23 cellular contexts compared by ENCODE assay signal in the genomic region with DNA sequence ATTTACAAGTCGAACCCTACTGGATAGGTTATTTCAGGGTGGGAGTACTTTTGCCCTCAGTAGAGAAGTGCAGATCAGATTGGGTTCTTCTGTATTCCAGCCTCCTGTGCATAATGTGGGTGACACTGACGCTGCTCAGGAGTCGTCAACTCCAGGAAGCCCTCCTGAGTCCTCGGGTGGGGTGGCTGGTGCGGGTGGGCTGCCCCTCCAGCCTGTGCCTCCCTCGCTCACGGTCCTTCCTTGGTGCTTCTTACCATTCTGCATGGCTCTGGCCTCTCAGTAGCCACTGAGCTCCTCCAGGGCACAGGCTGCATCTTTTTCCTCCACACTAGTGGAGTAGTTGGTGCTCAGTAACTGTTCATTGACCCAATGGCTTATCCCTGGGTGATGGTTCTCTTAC. TPM values are rescaled to one million over a fixed set of nuclear protein-coding genes. Genes with fewer than 3 reads are reported as not detected.
DNase-seq lines count a peak whose midpoint lies in the region; ATAC-seq and TF ChIP-seq lines count a peak whose summit lies in the region.
"Had no signal": no experiment of that assay in that cellular context is flagged by ENCODE, and none has a peak within 500 bp of the region (broad histone marks: within the 10 kb centered on the region; RNA-seq: fewer than 3 reads in every experiment).

No MANE protein-coding gene starts in this region.

- CTCF ChIA-PET in CD8-positive, alpha-beta memory T cell (lab: Charles Lee) = interaction anchor here (1.6 kb wide), 1 partner anchor 17 kb away, joined by 3 read pairs; no protein-coding TSS in a partner anchor

- peaks cover 0 to 21% of the 10 kb centered on the region in 2 donors for H3K4me1 ChIP-seq in right atrium auricular region
- H3K4me1 ChIP-seq in endodermal cell (ENCODE audit: control insufficient read depth, insufficient read depth, low read length) = peaks cover 7% of the 10 kb centered on the region
- peaks cover 8% of the 10 kb centered on the region for H3K4me1 ChIP-seq in CD8-positive, alpha-beta memory T cell (ENCODE audit: insufficient read depth, low read length)
- H3K4me1 ChIP-seq: BE2C had no signal

- POLR2A ChIA-PET in CD8-positive, alpha-beta memory T cell (lab: Charles Lee) = no interaction called here

- H3K36me3 ChIP-seq in right atrium auricular region (no peaks in the 10 kb centered on the region), endodermal cell (ENCODE audit: control insufficient read depth, insufficient read depth, low read length) (no peaks in the 10 kb centered on the region)
- H3K36me3 ChIP-seq in CD8-positive, alpha-beta memory T cell (ENCODE audit: insufficient read depth, low read length) = no peaks in the 10 kb centered on the region
- H3K36me3 ChIP-seq: BE2C; BLaER1 treated with 17β-estradiol and CSF1 and Interleukin-3, amounts not matched to agents 10 nM and 100 nM had no signal

- H3K27ac ChIP-seq in right atrium auricular region = no peak overlapping the region
- H3K27ac ChIP-seq in endodermal cell (ENCODE audit: low read depth, low read length) = no peak overlapping the region
- H3K27ac ChIP-seq in CD8-positive, alpha-beta memory T cell (ENCODE audit: low read depth, low read length) = no peak overlapping the region
- H3K27ac ChIP-seq: A549; BLaER1 treated with 17β-estradiol and CSF1 and Interleukin-3, amounts not matched to agents 10 nM and 100 nM; GM23248 had no signal

- H3K9ac ChIP-seq in endodermal cell (ENCODE audit: extremely low read depth, low read length, poor library complexity, severe bottlenecking) = no peak overlapping the region
- H3K9ac ChIP-seq: BLaER1 treated with 17β-estradiol and CSF1 and Interleukin-3, amounts not matched to agents 10 nM and 100 nM; GM23248 had no signal

- H3K4me1 Mint-ChIP-seq in endodermal cell = peaks cover 4% of the 10 kb centered on the region
- H3K4me1 Mint-ChIP-seq in CD8-positive, alpha-beta memory T cell = peaks cover 2 to 10% (median 7%) of the 10 kb centered on the region in 3 donors

- H3K9me3 Mint-ChIP-seq in endodermal cell = no peaks in the 10 kb centered on the region
- H3K9me3 Mint-ChIP-seq in CD8-positive, alpha-beta memory T cell = peaks cover 0 to 4% (median 0%) of the 10 kb centered on the region in 5 donors
- H3K9me3 Mint-ChIP-seq: CD4-positive, alpha-beta T cell had no signal

- no peak overlapping the region for H3K4me3 Mint-ChIP-seq in endodermal cell
- no peak overlapping the region for H3K4me3 Mint-ChIP-seq in CD8-positive, alpha-beta memory T cell
- H3K4me3 Mint-ChIP-seq: CD14-positive monocyte; CD4-positive, alpha-beta T cell had no signal

- DNase-seq in right atrium auricular region (ENCODE audit: low spot score) (peak; percentile 48), left cardiac atrium (no peak), endodermal cell (peak; percentile 24), sciatic nerve (ENCODE audit: low spot score) (peak; percentile 45)
- no peak for DNase-seq in central memory CD4-positive, alpha-beta T cell
- no peak for DNase-seq in CD8-positive, alpha-beta memory T cell
- DNase-seq: 8988T; ACHN; AML-193; BE2C; Calu3; CD4-positive, alpha-beta T cell; COR-L47; DMS53; DMS79 treated with DMSO at 0.1 percent for 48 hours; GF-D8; GM23248; H7; HCEC 1CT had no signal

- WGBS in endodermal cell (ENCODE audit: insufficient coverage in 1 of 2, insufficient read length in 1 of 2), 2 experiments = 92 to 95% methylated on average over 4 to 7 of the region's 7 CpGs

- intact Hi-C loops in left cardiac atrium (cut with DNase I) (no loop called here), sciatic nerve (cut with DNase I) (no loop called here)

- TF ChIP-seq CTCF in right atrium auricular region (IDR thresholded peaks at IDR 0.05) (no peak), endodermal cell (conservative IDR thresholded peaks at IDR 0.05) (no peak)

- H3K27me3 ChIP-seq in right atrium auricular region (no peaks in the 10 kb centered on the region), endodermal cell (ENCODE audit: control insufficient read depth, insufficient read depth, low read length, poor library complexity, severe bottlenecking) (peaks cover 37% of the 10 kb centered on the region)
- peaks cover 13% of the 10 kb centered on the region for H3K27me3 ChIP-seq in CD8-positive, alpha-beta memory T cell (ENCODE audit: insufficient read depth, low read length, poor library complexity, severe bottlenecking)

- peaks cover 46% of the 10 kb centered on the region for H3K27me3 Mint-ChIP-seq in endodermal cell (ENCODE audit: insufficient read depth)
- H3K27me3 Mint-ChIP-seq in CD8-positive, alpha-beta memory T cell = peaks cover 15 to 38% of the 10 kb centered on the region in 2 donors

- no peak overlapping the region for H3K4me3 ChIP-seq in right atrium auricular region
- no peak overlapping the region for H3K4me3 ChIP-seq in endodermal cell (ENCODE audit: low read length)
- no peak overlapping the region for H3K4me3 ChIP-seq in CD8-positive, alpha-beta memory T cell (ENCODE audit: low read length)
- H3K4me3 ChIP-seq: A549; BLaER1 treated with 17β-estradiol and CSF1 and Interleukin-3, amounts not matched to agents 10 nM and 100 nM; GM23248 had no signal

- no peak overlapping the region for H3K27ac Mint-ChIP-seq in endodermal cell
- H3K27ac Mint-ChIP-seq in CD8-positive, alpha-beta memory T cell = no peak overlapping the region
- H3K27ac Mint-ChIP-seq: CD14-positive monocyte; CD4-positive, alpha-beta T cell had no signal

- no peaks in the 10 kb centered on the region for H3K9me3 ChIP-seq in right atrium auricular region
- H3K9me3 ChIP-seq in endodermal cell (ENCODE audit: control insufficient read depth, low read length) = no peaks in the 10 kb centered on the region
- no peaks in the 10 kb centered on the region for H3K9me3 ChIP-seq in CD8-positive, alpha-beta memory T cell (ENCODE audit: low read length)
- H3K9me3 ChIP-seq: A549; BE2C; BLaER1 treated with 17β-estradiol and CSF1 and Interleukin-3, amounts not matched to agents 10 nM and 100 nM had no signal

- ATAC-seq in left cardiac atrium = no peak
- ATAC-seq in sciatic nerve = no peak
- no peak for ATAC-seq in HG02678 (IDR thresholded peaks at IDR 0.05; ENCODE audit: unreplicated experiment)
- ATAC-seq: A549 had no signal

- H3K36me3 Mint-ChIP-seq in endodermal cell (ENCODE audit: low read depth) = no peaks in the 10 kb centered on the region
- H3K36me3 Mint-ChIP-seq in CD8-positive, alpha-beta memory T cell = no peaks in the 10 kb centered on the region

RNA-seq across cellular contexts. Expression of a gene that starts 4.3 kb away (rescaled TPM):
- total RNA-seq in right atrium auricular region (1 to 10 TPM; 3.9 to 4.4 TPM), left cardiac atrium (1 to 10 TPM; 4.7 to 8.0 TPM), endodermal cell (1 to 10 TPM; 2.1 to 4.2 TPM), sciatic nerve (20.1 TPM)
- polyA plus RNA-seq in endodermal cell (2013, experiment 1 of 2) = 9.2 TPM
- 10.8 TPM for polyA plus RNA-seq in endodermal cell (2013, experiment 2 of 2)
- total RNA-seq in CD8-positive, alpha-beta memory T cell = under 1 TPM; 0.74 to 0.78 TPM
- 2.0 TPM for polyA plus RNA-seq in CD8-positive, alpha-beta memory T cell
- total RNA-seq: GM23248 had no signal

Comparison
In these comparisons a context has a peak if more than half of its experiments do, and no peak if none do; other contexts are left out.
1. DNase-seq: peak in right atrium auricular region (single experiment), endodermal cell (single experiment) and sciatic nerve (single experiment); none in left cardiac atrium (single experiment), central memory CD4-positive, alpha-beta T cell (single experiment) and CD8-positive, alpha-beta memory T cell (0 of 5).